Comparison of ENCODE assay signal across 27 cellular contexts in the genomic region with DNA sequence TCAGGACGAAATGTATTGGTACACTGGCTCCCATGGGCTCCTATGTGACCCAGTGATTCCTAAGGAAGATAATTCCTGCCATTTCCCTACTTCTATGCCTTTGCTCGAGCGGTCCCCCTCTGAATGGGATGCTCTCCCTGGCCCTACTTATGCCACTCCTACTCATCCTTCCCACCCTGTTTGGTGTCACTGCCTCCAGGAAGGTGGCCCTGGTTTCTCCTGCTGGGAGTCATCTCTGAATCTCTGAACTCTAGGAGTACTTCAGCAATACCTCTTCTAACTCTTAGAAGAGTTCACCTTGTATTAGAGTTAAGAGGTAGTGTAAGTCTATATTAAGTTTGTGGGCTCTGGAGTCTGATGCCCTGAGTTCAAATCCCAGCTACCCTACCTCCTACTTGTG. TPM values are rescaled to one million over a fixed set of nuclear protein-coding genes. Genes with fewer than 3 reads are reported as not detected.
"Had no signal": no experiment of that assay in that cellular context is flagged by ENCODE, and none has a peak within 500 bp of the region (broad histone marks: within the 10 kb centered on the region; RNA-seq: fewer than 3 reads in every experiment).

No MANE protein-coding gene starts in this region.

- H3K27ac ChIP-seq: colonic mucosa, epithelial cell of prostate, esophagus squamous epithelium, gastrocnemius medialis, heart right ventricle, left lung, lower lobe of right lung had no signal

- H3K4me1 ChIP-seq: colonic mucosa, esophagus squamous epithelium, gastrocnemius medialis, left lung had no signal

- H3K4me3 ChIP-seq: colonic mucosa, esophagus squamous epithelium, gastrocnemius medialis, heart right ventricle, left lung, lower lobe of right lung had no signal

- ATAC-seq: effector memory CD8-positive, alpha-beta T cell; esophagus mucosa; gastrocnemius medialis; heart right ventricle; left cardiac atrium; left lung; left ventricle myocardium superior; lower lobe of right lung; naive thymus-derived CD4-positive, alpha-beta T cell had no signal

- H3K27me3 ChIP-seq: colonic mucosa, gastrocnemius medialis, left lung had no signal

- H3K36me3 ChIP-seq: colonic mucosa, esophagus squamous epithelium, gastrocnemius medialis, heart right ventricle, left lung, lower lobe of right lung had no signal

- H3K9me3 ChIP-seq: colonic mucosa, esophagus squamous epithelium, gastrocnemius medialis, heart right ventricle, left lung, lower lobe of right lung had no signal

- DNase-seq: colonic mucosa; cortex of kidney; effector CD8-positive, alpha-beta T cell; effector memory CD8-positive, alpha-beta T cell; endodermal cell; erythroblast; esophagus squamous epithelium; foreskin fibroblast; foreskin melanocyte; gastrocnemius medialis; glutamatergic neuron; head of caudate nucleus; heart right ventricle; hippocampal formation; left cardiac atrium; left lung; left ventricle myocardium superior; lower lobe of right lung; mesenchymal stem cell; midbrain; naive thymus-derived CD4-positive, alpha-beta T cell had no signal

- FAIRE-seq: endometrium, islet of Langerhans, keratinocyte had no signal

RNA-seq across cellular contexts. Expression of a gene that starts 35.5 kb away (rescaled TPM):
- total RNA-seq: gastrocnemius medialis; mononuclear cell; naive thymus-derived CD4-positive, alpha-beta T cell had no signal
- polyA plus RNA-seq: keratinocyte; naive thymus-derived CD4-positive, alpha-beta T cell had no signal
